In genomic region chr6:4599924-4600323, GRCh38 we compare ENCODE assay signal across 15 cellular contexts.
DNase-seq lines count a peak whose midpoint lies in the region; ATAC-seq and TF ChIP-seq lines count a peak whose summit lies in the region.
"Had no signal": no experiment of that assay in that cellular context is flagged by ENCODE, and none has a peak within 500 bp of the region (broad histone marks: within the 10 kb centered on the region; RNA-seq: fewer than 3 reads in every experiment).

No MANE protein-coding gene starts in this region.

- H3K27me3 ChIP-seq in GM23248 (replicated peaks; ENCODE audit: insufficient read depth) (no peaks in the 10 kb centered on the region), upper lobe of right lung (no peaks in the 10 kb centered on the region)
- H3K27me3 ChIP-seq: Peyer's patch had no signal

- TF ChIP-seq CTCF in epithelial cell of esophagus (IDR thresholded peaks at IDR 0.05; ENCODE audit: insufficient read depth, low read depth, low read length, missing control alignments): no peak
- no peak for TF ChIP-seq CTCF in upper lobe of right lung (IDR thresholded peaks at IDR 0.05)

- intact Hi-C loops in upper lobe of right lung (cut with DNase I): no loop called here

- no peak overlapping the region for H3K9ac ChIP-seq in GM23248

- no peak overlapping the region for H2AFZ ChIP-seq in GM23248

- H3K4me3 ChIP-seq in GM23248 (no peak overlapping the region), epithelial cell of esophagus (ENCODE audit: low read length) (no peak overlapping the region), upper lobe of right lung (no peak overlapping the region)
- H3K4me3 ChIP-seq: Peyer's patch had no signal

- ATAC-seq in upper lobe of right lung: no peak
- ATAC-seq in activated CD4-positive, CD25-positive, alpha-beta regulatory T cell treated with anti-CD3 and anti-CD28 coated beads, Interleukin-2, amount 50 U/mL, for 24 hours: no peak
- ATAC-seq: activated CD8-positive, alpha-beta memory T cell treated with anti-CD3 and anti-CD28 coated beads, Interleukin-2, amount 10 ng/mL, durations not matched to agents 7 days and 5 days; effector memory CD8-positive, alpha-beta T cell had no signal

- in situ Hi-C loops in GM23248 (cut with MboI): no loop called here

- H3K36me3 ChIP-seq in GM23248 (ENCODE audit: low read depth) (no peaks in the 10 kb centered on the region), upper lobe of right lung (no peaks in the 10 kb centered on the region)
- H3K36me3 ChIP-seq: Peyer's patch had no signal

- DNase-seq in GM23248 (peak; percentile 84), RKO (ENCODE audit: low spot score) (peak; percentile 3), epithelial cell of esophagus (ENCODE audit: low read depth) (peak; percentile 97), lung microvascular endothelial cell (ENCODE audit: low read depth in 2 of 2) (peak; percentile 97), upper lobe of right lung (no peak), NCI-H1105 (lab: John Stamatoyannopoulos, UW) (no peak)
- no peak for DNase-seq in activated CD4-positive, alpha-beta T cell treated with anti-CD3 and anti-CD28 coated beads, Interleukin-2, amount 50 U/mL, for 48 hours
- DNase-seq: activated CD8-positive, alpha-beta memory T cell treated with anti-CD3 and anti-CD28 coated beads, Interleukin-2, amount 10 ng/mL, durations not matched to agents 7 days and 5 days; activated naive CD8-positive, alpha-beta T cell treated with anti-CD3 and anti-CD28 coated beads for 36 hours; effector memory CD8-positive, alpha-beta T cell; NCI-H1092; NCI-H446 treated with DMSO at 0.1 percent for 48 hours had no signal

- H3K27ac ChIP-seq in GM23248: peak overlapping the region; percentile 52
- no peak overlapping the region for H3K27ac ChIP-seq in upper lobe of right lung
- H3K27ac ChIP-seq: HL-60, Peyer's patch had no signal

- H3K9me3 ChIP-seq in GM23248 (ENCODE audit: low read depth) (no peaks in the 10 kb centered on the region), upper lobe of right lung (no peaks in the 10 kb centered on the region)
- H3K9me3 ChIP-seq: Peyer's patch had no signal

- peak overlapping the region; percentile 63 for H3K4me2 ChIP-seq in GM23248 (ENCODE audit: unreplicated experiment)

- no peaks in the 10 kb centered on the region for H3K9me2 ChIP-seq in GM23248 (ENCODE audit: insufficient read depth)

- H3K79me2 ChIP-seq in GM23248 (ENCODE audit: insufficient read depth): no peaks in the 10 kb centered on the region

- H3F3A ChIP-seq in GM23248 (ENCODE audit: insufficient read depth): peaks cover 44% of the 10 kb centered on the region

- WGBS in GM23248 (ENCODE audit: low coverage in 1 of 2, low lambda C conversion rate in 2 of 2, missing lambda C conversion rate in 2 of 2), 2 experiments: 60% methylated on average over 2 of the region's 2 CpGs

- no peaks in the 10 kb centered on the region for H4K20me1 ChIP-seq in GM23248 (ENCODE audit: insufficient read depth)

- H3K4me1 ChIP-seq in GM23248 (ENCODE audit: insufficient read depth) (peaks cover 23% of the 10 kb centered on the region), upper lobe of right lung (no peaks in the 10 kb centered on the region)
- H3K4me1 ChIP-seq: Peyer's patch had no signal

Comparison
In these comparisons a context has a peak if more than half of its experiments do, and no peak if none do; other contexts are left out.
1. DNase-seq: peak in GM23248 (single experiment), RKO (single experiment), epithelial cell of esophagus (single experiment) and lung microvascular endothelial cell (2 of 2); none in activated CD4-positive, alpha-beta T cell treated with anti-CD3 and anti-CD28 coated beads, Interleukin-2, amount 50 U/mL, for 48 hours (0 of 2), upper lobe of right lung (single experiment) and NCI-H1105 (single experiment).